In the genomic region with DNA sequence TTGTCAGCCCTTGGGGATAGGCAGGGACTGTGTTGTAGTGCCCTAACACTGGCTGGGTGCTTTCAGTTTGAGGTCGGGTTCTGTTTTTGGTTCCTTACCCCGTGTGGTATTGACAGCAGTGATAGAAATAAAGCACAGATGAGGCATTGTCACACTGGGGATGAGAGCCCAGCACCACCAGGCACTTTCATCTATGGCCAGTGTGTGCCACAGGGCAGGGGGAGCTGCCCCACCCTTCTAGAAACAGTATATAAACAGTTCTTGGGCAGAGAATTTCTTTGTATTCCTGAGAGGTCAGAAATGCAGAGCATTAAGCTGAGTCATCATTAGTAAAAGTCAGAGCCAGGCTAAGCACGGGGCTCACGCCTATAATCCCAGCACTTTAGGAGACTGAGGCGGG, we compare ENCODE assay signal across 1 cellular context.
TF ChIP-seq lines count a peak whose summit lies in the region.

No MANE protein-coding gene starts in this region.

TF ChIP-seq in HepG2, 621 proteins besides CTCF, POLR2A, EP300 and RAD21 (continued from another document):
- TF ChIP-seq, protein P1, sequence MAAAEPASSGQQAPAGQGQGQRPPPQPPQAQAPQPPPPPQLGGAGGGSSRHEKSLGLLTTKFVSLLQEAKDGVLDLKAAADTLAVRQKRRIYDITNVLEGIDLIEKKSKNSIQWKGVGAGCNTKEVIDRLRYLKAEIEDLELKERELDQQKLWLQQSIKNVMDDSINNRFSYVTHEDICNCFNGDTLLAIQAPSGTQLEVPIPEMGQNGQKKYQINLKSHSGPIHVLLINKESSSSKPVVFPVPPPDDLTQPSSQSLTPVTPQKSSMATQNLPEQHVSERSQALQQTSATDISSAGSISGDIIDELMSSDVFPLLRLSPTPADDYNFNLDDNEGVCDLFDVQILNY (CRISPR knock-in tag; conservative IDR thresholded peaks at IDR 0.05) = no peak
- TF ChIP-seq, protein P2, sequence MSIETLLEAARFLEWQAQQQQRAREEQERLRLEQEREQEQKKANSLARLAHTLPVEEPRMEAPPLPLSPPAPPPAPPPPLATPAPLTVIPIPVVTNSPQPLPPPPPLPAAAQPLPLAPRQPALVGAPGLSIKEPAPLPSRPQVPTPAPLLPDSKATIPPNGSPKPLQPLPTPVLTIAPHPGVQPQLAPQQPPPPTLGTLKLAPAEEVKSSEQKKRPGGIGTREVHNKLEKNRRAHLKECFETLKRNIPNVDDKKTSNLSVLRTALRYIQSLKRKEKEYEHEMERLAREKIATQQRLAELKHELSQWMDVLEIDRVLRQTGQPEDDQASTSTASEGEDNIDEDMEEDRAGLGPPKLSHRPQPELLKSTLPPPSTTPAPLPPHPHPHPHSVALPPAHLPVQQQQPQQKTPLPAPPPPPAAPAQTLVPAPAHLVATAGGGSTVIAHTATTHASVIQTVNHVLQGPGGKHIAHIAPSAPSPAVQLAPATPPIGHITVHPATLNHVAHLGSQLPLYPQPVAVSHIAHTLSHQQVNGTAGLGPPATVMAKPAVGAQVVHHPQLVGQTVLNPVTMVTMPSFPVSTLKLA (IDR thresholded peaks at IDR 0.05) = no peak
- TF ChIP-seq NFE2L2 (IDR thresholded peaks at IDR 0.05; ENCODE audit: low read length) = peak; percentile 77
- TF ChIP-seq, protein P3, sequence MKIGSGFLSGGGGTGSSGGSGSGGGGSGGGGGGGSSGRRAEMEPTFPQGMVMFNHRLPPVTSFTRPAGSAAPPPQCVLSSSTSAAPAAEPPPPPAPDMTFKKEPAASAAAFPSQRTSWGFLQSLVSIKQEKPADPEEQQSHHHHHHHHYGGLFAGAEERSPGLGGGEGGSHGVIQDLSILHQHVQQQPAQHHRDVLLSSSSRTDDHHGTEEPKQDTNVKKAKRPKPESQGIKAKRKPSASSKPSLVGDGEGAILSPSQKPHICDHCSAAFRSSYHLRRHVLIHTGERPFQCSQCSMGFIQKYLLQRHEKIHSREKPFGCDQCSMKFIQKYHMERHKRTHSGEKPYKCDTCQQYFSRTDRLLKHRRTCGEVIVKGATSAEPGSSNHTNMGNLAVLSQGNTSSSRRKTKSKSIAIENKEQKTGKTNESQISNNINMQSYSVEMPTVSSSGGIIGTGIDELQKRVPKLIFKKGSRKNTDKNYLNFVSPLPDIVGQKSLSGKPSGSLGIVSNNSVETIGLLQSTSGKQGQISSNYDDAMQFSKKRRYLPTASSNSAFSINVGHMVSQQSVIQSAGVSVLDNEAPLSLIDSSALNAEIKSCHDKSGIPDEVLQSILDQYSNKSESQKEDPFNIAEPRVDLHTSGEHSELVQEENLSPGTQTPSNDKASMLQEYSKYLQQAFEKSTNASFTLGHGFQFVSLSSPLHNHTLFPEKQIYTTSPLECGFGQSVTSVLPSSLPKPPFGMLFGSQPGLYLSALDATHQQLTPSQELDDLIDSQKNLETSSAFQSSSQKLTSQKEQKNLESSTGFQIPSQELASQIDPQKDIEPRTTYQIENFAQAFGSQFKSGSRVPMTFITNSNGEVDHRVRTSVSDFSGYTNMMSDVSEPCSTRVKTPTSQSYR (CRISPR knock-in tag; IDR thresholded peaks at IDR 0.05; ENCODE audit: borderline replicate concordance) = no peak
- TF ChIP-seq CREM (IDR thresholded peaks at IDR 0.05) = no peak
- TF ChIP-seq CREM (CRISPR knock-in tag; IDR thresholded peaks at IDR 0.05) = no peak
- TF ChIP-seq, protein P4, sequence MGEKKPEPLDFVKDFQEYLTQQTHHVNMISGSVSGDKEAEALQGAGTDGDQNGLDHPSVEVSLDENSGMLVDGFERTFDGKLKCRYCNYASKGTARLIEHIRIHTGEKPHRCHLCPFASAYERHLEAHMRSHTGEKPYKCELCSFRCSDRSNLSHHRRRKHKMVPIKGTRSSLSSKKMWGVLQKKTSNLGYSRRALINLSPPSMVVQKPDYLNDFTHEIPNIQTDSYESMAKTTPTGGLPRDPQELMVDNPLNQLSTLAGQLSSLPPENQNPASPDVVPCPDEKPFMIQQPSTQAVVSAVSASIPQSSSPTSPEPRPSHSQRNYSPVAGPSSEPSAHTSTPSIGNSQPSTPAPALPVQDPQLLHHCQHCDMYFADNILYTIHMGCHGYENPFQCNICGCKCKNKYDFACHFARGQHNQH (CRISPR knock-in tag; IDR thresholded peaks at IDR 0.05) = no peak
- TF ChIP-seq, protein P5, sequence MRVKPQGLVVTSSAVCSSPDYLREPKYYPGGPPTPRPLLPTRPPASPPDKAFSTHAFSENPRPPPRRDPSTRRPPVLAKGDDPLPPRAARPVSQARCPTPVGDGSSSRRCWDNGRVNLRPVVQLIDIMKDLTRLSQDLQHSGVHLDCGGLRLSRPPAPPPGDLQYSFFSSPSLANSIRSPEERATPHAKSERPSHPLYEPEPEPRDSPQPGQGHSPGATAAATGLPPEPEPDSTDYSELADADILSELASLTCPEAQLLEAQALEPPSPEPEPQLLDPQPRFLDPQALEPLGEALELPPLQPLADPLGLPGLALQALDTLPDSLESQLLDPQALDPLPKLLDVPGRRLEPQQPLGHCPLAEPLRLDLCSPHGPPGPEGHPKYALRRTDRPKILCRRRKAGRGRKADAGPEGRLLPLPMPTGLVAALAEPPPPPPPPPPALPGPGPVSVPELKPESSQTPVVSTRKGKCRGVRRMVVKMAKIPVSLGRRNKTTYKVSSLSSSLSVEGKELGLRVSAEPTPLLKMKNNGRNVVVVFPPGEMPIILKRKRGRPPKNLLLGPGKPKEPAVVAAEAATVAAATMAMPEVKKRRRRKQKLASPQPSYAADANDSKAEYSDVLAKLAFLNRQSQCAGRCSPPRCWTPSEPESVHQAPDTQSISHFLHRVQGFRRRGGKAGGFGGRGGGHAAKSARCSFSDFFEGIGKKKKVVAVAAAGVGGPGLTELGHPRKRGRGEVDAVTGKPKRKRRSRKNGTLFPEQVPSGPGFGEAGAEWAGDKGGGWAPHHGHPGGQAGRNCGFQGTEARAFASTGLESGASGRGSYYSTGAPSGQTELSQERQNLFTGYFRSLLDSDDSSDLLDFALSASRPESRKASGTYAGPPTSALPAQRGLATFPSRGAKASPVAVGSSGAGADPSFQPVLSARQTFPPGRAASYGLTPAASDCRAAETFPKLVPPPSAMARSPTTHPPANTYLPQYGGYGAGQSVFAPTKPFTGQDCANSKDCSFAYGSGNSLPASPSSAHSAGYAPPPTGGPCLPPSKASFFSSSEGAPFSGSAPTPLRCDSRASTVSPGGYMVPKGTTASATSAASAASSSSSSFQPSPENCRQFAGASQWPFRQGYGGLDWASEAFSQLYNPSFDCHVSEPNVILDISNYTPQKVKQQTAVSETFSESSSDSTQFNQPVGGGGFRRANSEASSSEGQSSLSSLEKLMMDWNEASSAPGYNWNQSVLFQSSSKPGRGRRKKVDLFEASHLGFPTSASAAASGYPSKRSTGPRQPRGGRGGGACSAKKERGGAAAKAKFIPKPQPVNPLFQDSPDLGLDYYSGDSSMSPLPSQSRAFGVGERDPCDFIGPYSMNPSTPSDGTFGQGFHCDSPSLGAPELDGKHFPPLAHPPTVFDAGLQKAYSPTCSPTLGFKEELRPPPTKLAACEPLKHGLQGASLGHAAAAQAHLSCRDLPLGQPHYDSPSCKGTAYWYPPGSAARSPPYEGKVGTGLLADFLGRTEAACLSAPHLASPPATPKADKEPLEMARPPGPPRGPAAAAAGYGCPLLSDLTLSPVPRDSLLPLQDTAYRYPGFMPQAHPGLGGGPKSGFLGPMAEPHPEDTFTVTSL (CRISPR knock-in tag; IDR thresholded peaks at IDR 0.05; ENCODE audit: borderline replicate concordance) = no peak
- TF ChIP-seq, protein P6, sequence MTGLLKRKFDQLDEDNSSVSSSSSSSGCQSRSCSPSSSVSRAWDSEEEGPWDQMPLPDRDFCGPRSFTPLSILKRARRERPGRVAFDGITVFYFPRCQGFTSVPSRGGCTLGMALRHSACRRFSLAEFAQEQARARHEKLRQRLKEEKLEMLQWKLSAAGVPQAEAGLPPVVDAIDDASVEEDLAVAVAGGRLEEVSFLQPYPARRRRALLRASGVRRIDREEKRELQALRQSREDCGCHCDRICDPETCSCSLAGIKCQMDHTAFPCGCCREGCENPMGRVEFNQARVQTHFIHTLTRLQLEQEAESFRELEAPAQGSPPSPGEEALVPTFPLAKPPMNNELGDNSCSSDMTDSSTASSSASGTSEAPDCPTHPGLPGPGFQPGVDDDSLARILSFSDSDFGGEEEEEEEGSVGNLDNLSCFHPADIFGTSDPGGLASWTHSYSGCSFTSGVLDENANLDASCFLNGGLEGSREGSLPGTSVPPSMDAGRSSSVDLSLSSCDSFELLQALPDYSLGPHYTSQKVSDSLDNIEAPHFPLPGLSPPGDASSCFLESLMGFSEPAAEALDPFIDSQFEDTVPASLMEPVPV (CRISPR knock-in tag; IDR thresholded peaks at IDR 0.05) = no peak
- TF ChIP-seq ZNF543 (CRISPR knock-in tag; IDR thresholded peaks at IDR 0.05) = no peak
- no peak for TF ChIP-seq ZEB1 (IDR thresholded peaks at IDR 0.05; ENCODE audit: insufficient replicate concordance, low read depth)
- TF ChIP-seq STAG1 (CRISPR knock-in tag; IDR thresholded peaks at IDR 0.05) = no peak
- TF ChIP-seq KLF16 (CRISPR knock-in tag; IDR thresholded peaks at IDR 0.05) = no peak; a peak in 1 of 4 replicates
- no peak for TF ChIP-seq ZNF782 (CRISPR knock-in tag; IDR thresholded peaks at IDR 0.05; ENCODE audit: borderline replicate concordance)
- TF ChIP-seq KDM5B (CRISPR knock-in tag; IDR thresholded peaks at IDR 0.05; ENCODE audit: borderline replicate concordance) = no peak
- TF ChIP-seq HNRNPUL1 (IDR thresholded peaks at IDR 0.05; ENCODE audit: low read depth, low read length) = no peak
